In the genomic region with DNA sequence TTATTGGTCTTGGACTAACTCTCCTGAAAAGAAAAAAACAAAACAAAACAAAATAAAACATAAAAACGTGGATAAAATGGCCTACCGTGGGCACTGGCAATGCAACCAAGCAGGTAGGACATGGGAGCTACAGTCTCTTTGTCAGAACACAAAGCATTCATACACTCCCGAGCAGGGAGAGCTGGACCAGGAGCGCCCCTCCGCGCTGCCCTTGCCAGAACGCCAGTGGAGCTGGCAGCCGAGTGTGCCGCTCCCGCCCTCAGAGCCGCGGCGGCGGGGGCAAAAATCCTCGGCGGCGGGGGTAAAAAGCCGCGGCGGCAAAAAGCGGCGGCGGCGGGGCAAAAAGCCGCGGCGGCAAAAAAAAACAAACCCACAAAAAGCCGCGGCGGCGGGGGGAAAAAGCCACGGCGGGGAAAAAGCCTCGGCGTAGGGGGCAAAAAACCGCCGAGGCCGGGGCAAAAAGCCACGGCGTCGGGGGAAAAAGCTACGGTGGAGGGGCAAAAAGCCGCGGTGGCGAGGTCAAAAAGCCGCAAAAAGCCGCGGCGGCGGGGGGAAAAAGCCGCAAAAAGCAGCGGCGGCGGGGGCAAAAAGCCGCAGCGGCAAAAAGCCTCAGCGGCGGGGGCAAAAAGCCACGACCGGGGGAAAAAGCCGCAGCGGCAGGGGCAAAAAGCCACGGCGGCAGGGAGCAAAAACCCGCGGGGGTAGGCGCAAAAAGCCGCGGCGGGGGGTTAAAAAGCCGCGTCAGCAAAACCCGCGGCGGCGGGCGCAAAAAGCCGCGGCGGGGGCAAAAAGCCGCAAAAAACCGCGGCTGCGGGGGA, we compare ENCODE assay signal across 9 cellular contexts.
A peak's percentile ranks its signal among the peaks of the same experiment; 100 is the strongest.
DNase-seq lines count a peak whose midpoint lies in the region; ATAC-seq and TF ChIP-seq lines count a peak whose summit lies in the region.
"Had no signal": no experiment of that assay in that cellular context is flagged by ENCODE, and none has a peak within 500 bp of the region (broad histone marks: within the 10 kb centered on the region; RNA-seq: fewer than 3 reads in every experiment).

No MANE protein-coding gene starts in this region.

- no peak overlapping the region for H3K27ac ChIP-seq in upper lobe of left lung

- H3K4me3 ChIP-seq in kidney epithelial cell (ENCODE audit: low read depth, low read length): peak overlapping the region; percentile 28
- H3K4me3 ChIP-seq in upper lobe of left lung: peak overlapping the region in 3 of 4 donors; percentile 36 to 50 (median 41)
- H3K4me3 ChIP-seq in Caco-2 (ENCODE audit: low read depth, low read length): no peak overlapping the region

- TF ChIP-seq CTCF in kidney epithelial cell (IDR thresholded peaks at IDR 0.05; ENCODE audit: insufficient read depth, low read length, poor library complexity, severe bottlenecking) (no peak), upper lobe of left lung (IDR thresholded peaks at IDR 0.05) (no peak), Caco-2 (IDR thresholded peaks at IDR 0.05; ENCODE audit: insufficient read depth in 1 of 2, low read depth in 1 of 2, low read length in 1 of 2, severe bottlenecking in 1 of 2, unreplicated experiment in 1 of 2) (no peak)

- no peaks in the 10 kb centered on the region for H3K4me1 Mint-ChIP-seq in activated T-cell treated with anti-CD3 and anti-CD28 coated beads, Interleukin-2, amount 50 U/mL, for 72 hours (ENCODE audit: low read depth)
- peaks cover 2% of the 10 kb centered on the region for H3K4me1 Mint-ChIP-seq in activated T-cell treated with anti-CD3 and anti-CD28 coated beads, Interleukin-2, amount 50 U/mL, for 24 hours (ENCODE audit: low read depth)
- H3K4me1 Mint-ChIP-seq in Caco-2 (ENCODE audit: low read depth, unreplicated experiment): no peaks in the 10 kb centered on the region

- CTCF ChIA-PET in Caco-2 (lab: Charles Lee): no interaction called here

- no TSS peak for BruUV-seq in Caco-2 (replicated peaks; lab: Mats Ljungman, UMichigan)

- peaks cover 1 to 2% of the 10 kb centered on the region in 2 donors for H3K9me3 Mint-ChIP-seq in activated T-cell treated with anti-CD3 and anti-CD28 coated beads, Interleukin-2, amount 50 U/mL, for 72 hours
- H3K9me3 Mint-ChIP-seq in activated T-cell treated with anti-CD3 and anti-CD28 coated beads, Interleukin-2, amount 50 U/mL, for 24 hours: peaks cover 19% of the 10 kb centered on the region
- H3K9me3 Mint-ChIP-seq in Caco-2 (ENCODE audit: unreplicated experiment): peaks cover 8% of the 10 kb centered on the region

- peaks cover 0 to 13% (median 0%) of the 10 kb centered on the region in 4 donors for H3K4me1 ChIP-seq in upper lobe of left lung
- H3K4me1 ChIP-seq in Caco-2: no peaks in the 10 kb centered on the region

- POLR2A ChIA-PET in Caco-2 (lab: Charles Lee): no interaction called here

- H3K27ac Mint-ChIP-seq in activated T-cell treated with anti-CD3 and anti-CD28 coated beads, Interleukin-2, amount 50 U/mL, for 72 hours: no peak overlapping the region
- H3K27ac Mint-ChIP-seq in activated T-cell treated with anti-CD3 and anti-CD28 coated beads, Interleukin-2, amount 50 U/mL, for 24 hours: no peak overlapping the region
- no peak overlapping the region for H3K27ac Mint-ChIP-seq in Caco-2 (ENCODE audit: unreplicated experiment)

- TF ChIP-seq EP300 in upper lobe of left lung (IDR thresholded peaks at IDR 0.05): no peak

- TF ChIP-seq POLR2A in upper lobe of left lung (IDR thresholded peaks at IDR 0.05): no peak

- H3K27me3 ChIP-seq in kidney epithelial cell (ENCODE audit: control insufficient read depth, insufficient read depth, low read length) (peaks cover 15% of the 10 kb centered on the region), upper lobe of left lung (peaks cover 0 to 16% (median 10%) of the 10 kb centered on the region in 4 donors), Caco-2 (replicated peaks; ENCODE audit: control insufficient read depth, insufficient read depth, low read length) (no peaks in the 10 kb centered on the region)

- ATAC-seq in activated T-cell treated with anti-CD3 and anti-CD28 coated beads, Interleukin-2, amount 50 U/mL, for 72 hours (replicated peaks in 1 of 2): no peak
- ATAC-seq in SK-N-SH treated with all-trans-retinoic acid at 6 μM for 48 hours (peak; percentile 56; the same call in 2 of the 3 replicates), upper lobe of left lung (ENCODE audit: low FRiP score in 2 of 2) (peak in 1 of 2 donors; percentile 38)

- WGBS in upper lobe of left lung, 2 donors: 9 to 11% methylated on average over 81 to 84 of the region's 84 CpGs

- peak overlapping the region; percentile 40 to 54 for H3K4me3 Mint-ChIP-seq in activated T-cell treated with anti-CD3 and anti-CD28 coated beads, Interleukin-2, amount 50 U/mL, for 72 hours
- no peak overlapping the region for H3K4me3 Mint-ChIP-seq in activated T-cell treated with anti-CD3 and anti-CD28 coated beads, Interleukin-2, amount 50 U/mL, for 24 hours
- H3K4me3 Mint-ChIP-seq in Caco-2 (ENCODE audit: unreplicated experiment): no peak overlapping the region

- H3K9me3 ChIP-seq in upper lobe of left lung (peaks cover 0 to 12% (median 4%) of the 10 kb centered on the region in 4 donors), Caco-2 (no peaks in the 10 kb centered on the region)

- peaks cover 35% of the 10 kb centered on the region for H3K27me3 Mint-ChIP-seq in activated T-cell treated with anti-CD3 and anti-CD28 coated beads, Interleukin-2, amount 50 U/mL, for 72 hours (ENCODE audit: low read depth)
- H3K27me3 Mint-ChIP-seq in activated T-cell treated with anti-CD3 and anti-CD28 coated beads, Interleukin-2, amount 50 U/mL, for 24 hours: peaks cover 48% of the 10 kb centered on the region
- no peaks in the 10 kb centered on the region for H3K27me3 Mint-ChIP-seq in Caco-2 (ENCODE audit: insufficient read depth, unreplicated experiment)

- H3K36me3 ChIP-seq in kidney epithelial cell (ENCODE audit: control insufficient read depth, insufficient read depth, low read length) (no peaks in the 10 kb centered on the region), upper lobe of left lung (no peaks in the 10 kb centered on the region), Caco-2 (ENCODE audit: control insufficient read depth, insufficient read depth, low read length) (no peaks in the 10 kb centered on the region)

- H3K36me3 Mint-ChIP-seq in activated T-cell treated with anti-CD3 and anti-CD28 coated beads, Interleukin-2, amount 50 U/mL, for 72 hours (ENCODE audit: insufficient read depth in 2 of 2): peaks cover 7 to 12% of the 10 kb centered on the region in 2 donors
- H3K36me3 Mint-ChIP-seq in activated T-cell treated with anti-CD3 and anti-CD28 coated beads, Interleukin-2, amount 50 U/mL, for 24 hours (ENCODE audit: low read depth): peaks cover 3% of the 10 kb centered on the region
- no peaks in the 10 kb centered on the region for H3K36me3 Mint-ChIP-seq in Caco-2 (ENCODE audit: insufficient read depth, unreplicated experiment)

- intact Hi-C loops in Caco-2 (cut with micrococcal nuclease; ENCODE audit: unreplicated experiment): no loop called here

- no peak for DNase-seq in activated T-cell treated with anti-CD3 and anti-CD28 coated beads, Interleukin-2, amount 50 U/mL, for 72 hours
- no peak for DNase-seq in activated T-cell treated with anti-CD3 and anti-CD28 coated beads, Interleukin-2, amount 50 U/mL, for 24 hours
- DNase-seq in kidney epithelial cell (ENCODE audit: low read depth) (no peak), upper lobe of left lung (peak in 1 of 2 donors; percentile 71), Caco-2 (no peak), T1000 (lab: John Stamatoyannopoulos, UW) (no peak)
- DNase-seq in stimulated activated CD4-positive, alpha-beta T cell treated with anti-CD3 and anti-CD28 coated beads, Interleukin-4, amount 100 ng/mL, for 4 hours: no peak
- DNase-seq: T-helper 9 cell had no signal

TF ChIP-seq in SK-N-SH treated with all-trans-retinoic acid at 6 μM for 48 hours, 23 proteins besides CTCF, POLR2A, EP300 and RAD21 (continues in another document):
- no peak for TF ChIP-seq TOX (CRISPR knock-in tag; IDR thresholded peaks at IDR 0.05; ENCODE audit: borderline replicate concordance)
- TF ChIP-seq, protein P1, sequence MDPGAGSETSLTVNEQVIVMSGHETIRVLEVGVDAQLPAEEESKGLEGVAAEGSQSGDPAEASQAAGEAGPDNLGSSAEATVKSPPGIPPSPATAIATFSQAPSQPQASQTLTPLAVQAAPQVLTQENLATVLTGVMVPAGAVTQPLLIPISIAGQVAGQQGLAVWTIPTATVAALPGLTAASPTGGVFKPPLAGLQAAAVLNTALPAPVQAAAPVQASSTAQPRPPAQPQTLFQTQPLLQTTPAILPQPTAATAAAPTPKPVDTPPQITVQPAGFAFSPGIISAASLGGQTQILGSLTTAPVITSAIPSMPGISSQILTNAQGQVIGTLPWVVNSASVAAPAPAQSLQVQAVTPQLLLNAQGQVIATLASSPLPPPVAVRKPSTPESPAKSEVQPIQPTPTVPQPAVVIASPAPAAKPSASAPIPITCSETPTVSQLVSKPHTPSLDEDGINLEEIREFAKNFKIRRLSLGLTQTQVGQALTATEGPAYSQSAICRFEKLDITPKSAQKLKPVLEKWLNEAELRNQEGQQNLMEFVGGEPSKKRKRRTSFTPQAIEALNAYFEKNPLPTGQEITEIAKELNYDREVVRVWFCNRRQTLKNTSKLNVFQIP (CRISPR knock-in tag; IDR thresholded peaks at IDR 0.05; ENCODE audit: borderline replicate concordance, low read depth): no peak
- no peak for TF ChIP-seq ISL1 (CRISPR knock-in tag; IDR thresholded peaks at IDR 0.05)
- TF ChIP-seq TCF4 (CRISPR knock-in tag; IDR thresholded peaks at IDR 0.05; ENCODE audit: borderline replicate concordance): no peak
- TF ChIP-seq PPARA (CRISPR knock-in tag; IDR thresholded peaks at IDR 0.05; ENCODE audit: borderline replicate concordance): no peak
- TF ChIP-seq, protein P2, sequence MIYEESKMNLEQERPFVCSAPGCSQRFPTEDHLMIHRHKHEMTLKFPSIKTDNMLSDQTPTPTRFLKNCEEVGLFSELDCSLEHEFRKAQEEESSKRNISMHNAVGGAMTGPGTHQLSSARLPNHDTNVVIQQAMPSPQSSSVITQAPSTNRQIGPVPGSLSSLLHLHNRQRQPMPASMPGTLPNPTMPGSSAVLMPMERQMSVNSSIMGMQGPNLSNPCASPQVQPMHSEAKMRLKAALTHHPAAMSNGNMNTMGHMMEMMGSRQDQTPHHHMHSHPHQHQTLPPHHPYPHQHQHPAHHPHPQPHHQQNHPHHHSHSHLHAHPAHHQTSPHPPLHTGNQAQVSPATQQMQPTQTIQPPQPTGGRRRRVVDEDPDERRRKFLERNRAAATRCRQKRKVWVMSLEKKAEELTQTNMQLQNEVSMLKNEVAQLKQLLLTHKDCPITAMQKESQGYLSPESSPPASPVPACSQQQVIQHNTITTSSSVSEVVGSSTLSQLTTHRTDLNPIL (CRISPR knock-in tag; IDR thresholded peaks at IDR 0.05; ENCODE audit: low read depth): no peak
- TF ChIP-seq BACH2 (CRISPR knock-in tag; IDR thresholded peaks at IDR 0.05; ENCODE audit: borderline replicate concordance): no peak
- TF ChIP-seq CSDC2 (CRISPR knock-in tag; IDR thresholded peaks at IDR 0.05): no peak
- TF ChIP-seq RARB (CRISPR knock-in tag; IDR thresholded peaks at IDR 0.05): no peak
- TF ChIP-seq GLIS3 (CRISPR knock-in tag; IDR thresholded peaks at IDR 0.05): no peak

Comparison
In these comparisons a context has a peak if more than half of its experiments do, and no peak if none do; other contexts are left out.
1. H3K4me3 Mint-ChIP-seq: peak in activated T-cell treated with anti-CD3 and anti-CD28 coated beads, Interleukin-2, amount 50 U/mL, for 72 hours (2 of 2); none in activated T-cell treated with anti-CD3 and anti-CD28 coated beads, Interleukin-2, amount 50 U/mL, for 24 hours (single experiment) and Caco-2 (single experiment).